In genomic region chr5:154858972-154859950, GRCh38 we compare ENCODE assay signal across 1 cellular context.
TF ChIP-seq lines count a peak whose summit lies in the region.

No MANE protein-coding gene starts in this region.

TF ChIP-seq in H1, 55 proteins besides CTCF, POLR2A, EP300 and RAD21 (continued from another document):
- TF ChIP-seq RNF2 (IDR thresholded peaks at IDR 0.05; ENCODE audit: borderline replicate concordance, low read depth, low read length, missing control alignments, poor library complexity, severe bottlenecking) (no peak), BACH1 (IDR thresholded peaks at IDR 0.05; ENCODE audit: low read length) (no peak), POU5F1 (IDR thresholded peaks at IDR 0.05; ENCODE audit: low read depth, low read length) (no peak), ASH2L (IDR thresholded peaks at IDR 0.05; ENCODE audit: low read length) (peak; percentile 2), SIN3A (conservative IDR thresholded peaks at IDR 0.05 in 1 of 2, IDR thresholded peaks at IDR 0.05 in 1 of 2; ENCODE audit: low read depth in 1 of 2, low read length in 2 of 2) (no peak), KDM1A (IDR thresholded peaks at IDR 0.05; ENCODE audit: borderline replicate concordance, low read length) (peak; percentile 61; the same call in 1 of the 2 replicates)
